Comparison of ENCODE assay signal across 15 cellular contexts in the genomic region with DNA sequence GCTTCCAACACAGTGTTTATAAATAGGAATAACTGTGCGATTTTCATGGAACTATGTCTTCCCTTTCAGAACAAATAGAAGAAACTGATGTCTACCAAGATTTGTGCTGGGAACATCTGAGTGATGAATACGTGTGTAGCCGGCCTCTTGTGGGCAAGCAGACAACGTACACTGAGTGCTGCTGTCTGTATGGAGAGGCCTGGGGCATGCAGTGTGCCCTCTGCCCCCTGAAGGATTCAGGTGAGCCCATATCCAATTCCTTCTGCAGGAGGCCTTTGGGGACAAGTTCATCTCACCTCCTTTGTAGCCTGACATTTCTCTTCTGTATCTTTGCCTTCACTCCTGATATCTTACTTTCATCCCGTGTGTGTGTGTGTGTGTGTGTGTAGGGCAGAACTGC.
A peak's percentile ranks its signal among the peaks of the same experiment; 100 is the strongest.
DNase-seq lines count a peak whose midpoint lies in the region; ATAC-seq and TF ChIP-seq lines count a peak whose summit lies in the region.
"Had no signal": no experiment of that assay in that cellular context is flagged by ENCODE, and none has a peak within 500 bp of the region (broad histone marks: within the 10 kb centered on the region; RNA-seq: fewer than 3 reads in every experiment).

No MANE protein-coding gene starts in this region.

- TF ChIP-seq CTCF in brain (conservative IDR thresholded peaks at IDR 0.05): no peak
- no peak for TF ChIP-seq CTCF in esophagus muscularis mucosa (IDR thresholded peaks at IDR 0.05)

- no peak for TF ChIP-seq EP300 in esophagus muscularis mucosa (IDR thresholded peaks at IDR 0.05)

- ATAC-seq in activated CD4-positive, CD25-positive, alpha-beta regulatory T cell treated with anti-CD3 and anti-CD28 coated beads, Interleukin-2, amount 50 U/mL, for 24 hours: no peak

- H3K4me3 Mint-ChIP-seq in brain: no peak overlapping the region

- no peaks in the 10 kb centered on the region for H3K27me3 Mint-ChIP-seq in brain

- DNase-seq in esophagus muscularis mucosa (ENCODE audit: extremely low spot score) (peak; percentile 64), NCI-H524 treated with DMSO at 0.1 percent for 48 hours (lab: John Stamatoyannopoulos, UW) (no peak), RPMI8226 (no peak)
- DNase-seq in activated naive CD4-positive, alpha-beta T cell treated with Interleukin-2 at 50 U/mL for 16 hours: no peak
- DNase-seq: ACHN, AML-193, KG1, NCI-H1694 treated with DMSO at 0.1 percent for 48 hours, NCI-H2107, PC-9 had no signal

- peaks cover 9% of the 10 kb centered on the region for H3K4me1 Mint-ChIP-seq in brain

- 48% methylated on average over 5 of the region's 5 CpGs for WGBS in esophagus muscularis mucosa

- no peak for TF ChIP-seq POLR2A in esophagus muscularis mucosa (IDR thresholded peaks at IDR 0.05; ENCODE audit: low read depth)

- H3K36me3 Mint-ChIP-seq in brain: peaks cover 15% of the 10 kb centered on the region

- H3K4me3 ChIP-seq in esophagus muscularis mucosa: no peak overlapping the region
- H3K4me3 ChIP-seq: PC-9, SJSA1 had no signal

- H3K27ac ChIP-seq in esophagus muscularis mucosa (replicated peaks in 1 of 4) (peak overlapping the region; percentile 73 to 80 (median 76)), layer of hippocampus (ENCODE audit: low read depth, low read length) (peak overlapping the region; percentile 35)
- H3K27ac ChIP-seq: C4-2B, PC-9, SJSA1 had no signal

- H3K9me3 ChIP-seq in esophagus muscularis mucosa: no peaks in the 10 kb centered on the region
- H3K9me3 ChIP-seq: SJSA1 had no signal

- H3K36me3 ChIP-seq in esophagus muscularis mucosa: peaks cover 0 to 24% (median 2%) of the 10 kb centered on the region in 4 donors
- H3K36me3 ChIP-seq: SJSA1 had no signal

- intact Hi-C loops in esophagus muscularis mucosa (cut with DNase I): no loop called here

- peak overlapping the region in 4 of 5 experiments; percentile 5 to 77 (median 34) for H3K27ac Mint-ChIP-seq in brain

- peaks cover 0 to 2% (median 0%) of the 10 kb centered on the region in 5 experiments for H3K9me3 Mint-ChIP-seq in brain

- peaks cover 5 to 65% (median 58%) of the 10 kb centered on the region in 4 donors for H3K4me1 ChIP-seq in esophagus muscularis mucosa

- H3K27me3 ChIP-seq in esophagus muscularis mucosa (no peaks in the 10 kb centered on the region), layer of hippocampus (ENCODE audit: control insufficient read depth, insufficient read depth, low read length) (no peaks in the 10 kb centered on the region)
- H3K27me3 ChIP-seq: SJSA1 had no signal
